In the genomic region with DNA sequence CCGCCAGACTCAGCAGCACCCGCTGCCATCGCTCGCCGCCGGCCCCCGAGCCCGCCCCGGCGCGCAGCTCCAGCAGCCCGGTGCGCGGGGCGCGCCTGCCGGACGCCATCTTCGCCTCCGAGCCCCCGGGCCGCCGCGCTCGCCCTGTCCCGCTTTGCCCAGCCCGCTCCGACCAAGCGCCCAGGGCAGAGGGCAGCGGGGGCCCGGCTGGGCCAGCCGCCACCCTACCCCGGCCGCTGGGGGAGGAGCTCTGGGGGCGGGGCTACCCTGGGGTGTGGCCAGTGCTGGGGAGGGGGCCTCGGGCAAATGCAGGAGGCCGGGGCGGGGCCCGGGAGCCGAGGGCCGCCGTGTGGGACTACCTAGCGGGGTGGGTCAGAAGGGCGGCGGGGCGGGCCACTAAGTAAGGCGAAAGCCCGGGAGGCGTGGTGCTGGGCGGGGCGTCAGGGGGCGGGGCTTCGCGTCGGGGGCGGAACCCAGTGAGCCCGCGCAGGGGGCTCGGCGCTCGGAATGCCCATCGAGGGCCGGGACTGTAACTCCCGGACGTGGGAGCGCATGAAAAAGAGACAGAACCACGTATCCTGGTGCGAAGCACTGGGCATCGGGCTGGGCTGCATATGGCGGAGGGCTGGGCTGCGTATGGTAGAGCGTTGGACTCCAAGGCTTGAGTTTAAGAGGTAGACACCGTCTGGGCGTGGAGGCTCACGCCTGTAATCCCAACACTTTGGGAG, we compare ENCODE assay signal across 8 cellular contexts. TPM values are rescaled to one million over a fixed set of nuclear protein-coding genes. Genes with fewer than 3 reads are reported as not detected.
DNase-seq lines count a peak whose midpoint lies in the region; TF ChIP-seq lines count a peak whose summit lies in the region.

A gene (minus strand): TSS at position 252 of the 728 bp plus-strand sequence. CDS start 143 bp downstream, at position 109.

- H3K4me1 ChIP-seq in Caco-2 (peaks cover 22% of the 10 kb centered on the region), GM23248 (ENCODE audit: insufficient read depth) (no peaks in the 10 kb centered on the region), neuronal stem cell (ENCODE audit: control insufficient read depth in 2 of 2, insufficient read depth in 1 of 2, low read depth in 1 of 2, low read length in 2 of 2) (peaks cover 5 to 12% of the 10 kb centered on the region in 2 donors)

- no peak within 1 kb of the TSS for H2BK12ac ChIP-seq in neuronal stem cell (ENCODE audit: low read length)

- no peak within 1 kb of the TSS for H3K4ac ChIP-seq in neuronal stem cell (ENCODE audit: low read length)

- no peaks in the 10 kb centered on the region for H3K27me3 Mint-ChIP-seq in Caco-2 (ENCODE audit: insufficient read depth, unreplicated experiment)
- H3K27me3 Mint-ChIP-seq in activated naive CD4-positive, alpha-beta T cell treated with anti-CD3 and anti-CD28 coated beads for 36 hours (ENCODE audit: low read depth), result no peaks in the 10 kb centered on the region

- H3K27me3 ChIP-seq in Caco-2 (replicated peaks; ENCODE audit: control insufficient read depth, insufficient read depth, low read length) (no peaks in the 10 kb centered on the region), GM23248 (replicated peaks; ENCODE audit: insufficient read depth) (no peaks in the 10 kb centered on the region), MG63 (no peaks in the 10 kb centered on the region), neuronal stem cell (ENCODE audit: control insufficient read depth in 3 of 3, insufficient read depth in 3 of 3, low read depth in 1 of 3, low read length in 3 of 3) (peaks cover 5 to 15% (median 14%) of the 10 kb centered on the region in 3 experiments)

- H2BK5ac ChIP-seq in neuronal stem cell (ENCODE audit: low read length), result peak within 1 kb of the TSS; percentile 13

- no TSS peak for BruUV-seq in Caco-2 (replicated peaks; lab: Mats Ljungman, UMichigan)

- peak within 1 kb of the TSS; percentile 68 for H3K23ac ChIP-seq in neuronal stem cell (ENCODE audit: low read depth, low read length, poor library complexity)

- H2BK15ac ChIP-seq in neuronal stem cell (ENCODE audit: low read length), result no peak within 1 kb of the TSS

- WGBS in GM23248 (ENCODE audit: low coverage in 1 of 2, low lambda C conversion rate in 2 of 2, missing lambda C conversion rate in 2 of 2), 2 experiments, result 1 to 2% methylated on average over 29 to 60 of the region's 75 CpGs
- no CpG with 5 or more reads among the region's 75 CpGs for whole genome bisulfite sequencing in neuronal stem cell (ENCODE audit: extremely low coverage in 2 of 2, insufficient read length in 2 of 2, insufficient replicate concordance in 1 of 2), 2 donors

- DNase-seq in Caco-2 (peak; percentile 100), GM23248 (peak; percentile 87), MG63 (peak; percentile 93), SK-MEL-5 (ENCODE audit: low read depth, low spot score) (peak; percentile 93), germinal center (ENCODE audit: low spot score) (peak; percentile 97), neuronal stem cell (ENCODE audit: low spot score) (peak; percentile 89), stromal cell of bone marrow (ENCODE audit: low read depth) (peak; percentile 44)
- peak; percentile 88 for DNase-seq in activated naive CD4-positive, alpha-beta T cell treated with anti-CD3 and anti-CD28 coated beads for 36 hours

- no peaks in the 10 kb centered on the region for H4K20me1 ChIP-seq in GM23248 (ENCODE audit: insufficient read depth)

- H3K9ac ChIP-seq in GM23248 (peak within 1 kb of the TSS; percentile 77), neuronal stem cell (ENCODE audit: low read depth, low read length, poor library complexity) (peak within 1 kb of the TSS; percentile 86)

- CTCF ChIA-PET in Caco-2 (lab: Charles Lee), result interaction anchor here (0.6 to 2.4 kb wide), 18 partner anchors 10 to 672 kb away, joined by 3 to 12 read pairs (median 5); a partner anchor contains a TSS
- CTCF ChIA-PET in activated naive CD4-positive, alpha-beta T cell treated with anti-CD3 and anti-CD28 coated beads for 36 hours (lab: Charles Lee), result interaction anchor here (0.5 to 1.5 kb wide), 6 partner anchors 12 to 224 kb away, joined by 3 to 10 read pairs (median 5); a partner anchor contains a TSS

- no peak within 1 kb of the TSS for H4K8ac ChIP-seq in neuronal stem cell (ENCODE audit: low read depth, low read length)

- H2BK120ac ChIP-seq in neuronal stem cell (ENCODE audit: low read depth, low read length), result peak within 1 kb of the TSS; percentile 43

- no peak within 1 kb of the TSS for H4K91ac ChIP-seq in neuronal stem cell (ENCODE audit: low read depth, low read length, poor library complexity)

- no peaks in the 10 kb centered on the region for H3K9me3 ChIP-seq in Caco-2
- no peaks in the 10 kb centered on the region for H3K9me3 ChIP-seq in GM23248 (ENCODE audit: low read depth)
- H3K9me3 ChIP-seq in MG63, result no peaks in the 10 kb centered on the region; the same call in 1 of the 2 replicates
- H3K9me3 ChIP-seq in neuronal stem cell (replicated peaks in 1 of 2; ENCODE audit: control insufficient read depth in 2 of 2, insufficient read depth in 1 of 2, low read depth in 1 of 2, low read length in 2 of 2), result no peaks in the 10 kb centered on the region

- no peak within 1 kb of the TSS for H3K14ac ChIP-seq in neuronal stem cell (ENCODE audit: low read length)

- H3K36me3 Mint-ChIP-seq in Caco-2 (ENCODE audit: insufficient read depth, unreplicated experiment), result no peaks in the 10 kb centered on the region
- no peaks in the 10 kb centered on the region for H3K36me3 Mint-ChIP-seq in activated naive CD4-positive, alpha-beta T cell treated with anti-CD3 and anti-CD28 coated beads for 36 hours (ENCODE audit: low read depth)

- peak within 1 kb of the TSS; percentile 72 for H3K4me3 ChIP-seq in Caco-2 (ENCODE audit: low read depth, low read length)
- H3K4me3 ChIP-seq in GM23248, result peak within 1 kb of the TSS; percentile 81
- peak within 1 kb of the TSS; percentile 53 for H3K4me3 ChIP-seq in MG63
- peak within 1 kb of the TSS; percentile 59 to 93 for H3K4me3 ChIP-seq in neuronal stem cell (ENCODE audit: low read length in 2 of 2)

- H3K36me3 ChIP-seq in Caco-2 (ENCODE audit: control insufficient read depth, insufficient read depth, low read length), result no peaks in the 10 kb centered on the region
- H3K36me3 ChIP-seq in GM23248 (ENCODE audit: low read depth), result no peaks in the 10 kb centered on the region
- no peaks in the 10 kb centered on the region for H3K36me3 ChIP-seq in MG63
- no peaks in the 10 kb centered on the region for H3K36me3 ChIP-seq in neuronal stem cell (replicated peaks in 1 of 2; ENCODE audit: control insufficient read depth in 2 of 2, insufficient read depth in 2 of 2, low read length in 2 of 2)

- peak within 1 kb of the TSS; percentile 9 for H3K27ac Mint-ChIP-seq in Caco-2 (ENCODE audit: unreplicated experiment)
- H3K27ac Mint-ChIP-seq in activated naive CD4-positive, alpha-beta T cell treated with anti-CD3 and anti-CD28 coated beads for 36 hours, result peak within 1 kb of the TSS; percentile 46

- H3K27ac ChIP-seq in GM23248, result no peak within 1 kb of the TSS
- no peak within 1 kb of the TSS for H3K27ac ChIP-seq in neuronal stem cell (replicated peaks; ENCODE audit: low read length)

- in situ Hi-C loops in GM23248 (cut with MboI) (no loop called here), SK-MEL-5 (cut with HindIII; ENCODE audit: low pct_unique_long_range_greater_than_20kb, low sequenced_read_pairs) (no loop called here)

- TF ChIP-seq CTCF in Caco-2 (IDR thresholded peaks at IDR 0.05; ENCODE audit: insufficient read depth in 1 of 2, low read depth in 1 of 2, low read length in 1 of 2, severe bottlenecking in 1 of 2, unreplicated experiment in 1 of 2), result no peak

- H3F3A ChIP-seq in GM23248 (ENCODE audit: insufficient read depth), result no peaks in the 10 kb centered on the region

- H3K4me2 ChIP-seq in GM23248 (ENCODE audit: unreplicated experiment), result peak within 1 kb of the TSS; percentile 83
- H3K4me2 ChIP-seq in neuronal stem cell (ENCODE audit: insufficient read depth, low read length, poor library complexity, severe bottlenecking), result peak within 1 kb of the TSS; percentile 93

- peaks cover 6% of the 10 kb centered on the region for H3K9me3 Mint-ChIP-seq in Caco-2 (ENCODE audit: unreplicated experiment)
- no peaks in the 10 kb centered on the region for H3K9me3 Mint-ChIP-seq in activated naive CD4-positive, alpha-beta T cell treated with anti-CD3 and anti-CD28 coated beads for 36 hours

- H3K79me1 ChIP-seq in neuronal stem cell (ENCODE audit: low read depth, low read length), result peaks cover 3% of the 10 kb centered on the region

- H2AFZ ChIP-seq in GM23248 (peak within 1 kb of the TSS; percentile 84), neuronal stem cell (ENCODE audit: low read length) (peak within 1 kb of the TSS; percentile 95)

- POLR2A ChIA-PET in Caco-2 (lab: Charles Lee), result interaction anchor here (0.5 to 1.7 kb wide), 13 partner anchors 15 to 668 kb away, joined by 3 to 25 read pairs (median 4); a partner anchor contains a TSS

- peak within 1 kb of the TSS; percentile 90 for H3K18ac ChIP-seq in neuronal stem cell (ENCODE audit: low read length)

- no peaks in the 10 kb centered on the region for H3K9me2 ChIP-seq in GM23248 (ENCODE audit: insufficient read depth)

- intact Hi-C loops in Caco-2 (cut with micrococcal nuclease; ENCODE audit: unreplicated experiment), result loop anchor here (1.0 to 5.0 kb wide), 3 partner anchors 42 to 289 kb away; a partner anchor contains a TSS
- intact Hi-C loops in activated naive CD4-positive, alpha-beta T cell treated with anti-CD3 and anti-CD28 coated beads for 36 hours (cut with micrococcal nuclease), result loop anchor here (1.0 to 10.0 kb wide), 8 partner anchors 42 to 671 kb away; a partner anchor contains a TSS

- H3K4me1 Mint-ChIP-seq in Caco-2 (ENCODE audit: low read depth, unreplicated experiment), result peaks cover 26% of the 10 kb centered on the region
- H3K4me1 Mint-ChIP-seq in activated naive CD4-positive, alpha-beta T cell treated with anti-CD3 and anti-CD28 coated beads for 36 hours (ENCODE audit: low read depth), result peaks cover 10% of the 10 kb centered on the region

- peak within 1 kb of the TSS; percentile 79 for H2AK5ac ChIP-seq in neuronal stem cell (ENCODE audit: low read depth, low read length)

- H3K4me3 Mint-ChIP-seq in Caco-2 (ENCODE audit: unreplicated experiment), result peak within 1 kb of the TSS; percentile 89
- peak within 1 kb of the TSS; percentile 84 for H3K4me3 Mint-ChIP-seq in activated naive CD4-positive, alpha-beta T cell treated with anti-CD3 and anti-CD28 coated beads for 36 hours

- no peaks in the 10 kb centered on the region for H3K79me2 ChIP-seq in GM23248 (ENCODE audit: insufficient read depth)

RNA-seq across cellular contexts. Expression of the gene that starts here (rescaled TPM):
- total RNA-seq in Caco-2 (2022), result 13.6 and 15.4 TPM in 2 replicates
- total RNA-seq in GM23248 (2014; rRNA removed; shearing (Covaris generic)), result 24.2 and 24.5 TPM in 2 replicates
- polyA plus RNA-seq in GM23248 (2016; fragmentation: Nextera tagmentation; extraction: Ambion mirVana), result 10.2 and 11.2 TPM in 2 replicates
- total RNA-seq in MG63 (2014; rRNA removed; shearing (Covaris generic); ENCODE audit: low replicate concordance), result 14.0 and 15.7 TPM in 2 replicates
- 34.4 and 35.5 TPM in 2 replicates for total RNA-seq in SK-MEL-5 (2014; rRNA removed; shearing (Covaris generic))
- polyA plus RNA-seq in SK-MEL-5 (2015; cell fraction: cytosol; rRNA removed), result 30.7 and 35.6 TPM in 2 replicates
- polyA plus RNA-seq in SK-MEL-5 (2015; cell fraction: nucleus; rRNA removed), result 9.3 and 16.2 TPM in 2 replicates
- total RNA-seq in activated naive CD4-positive, alpha-beta T cell treated with anti-CD3 and anti-CD28 coated beads for 36 hours, result 1 to 10 TPM; 2.6 to 2.9 TPM
- 4.0 TPM for polyA plus RNA-seq in neuronal stem cell (2013, experiment 1 of 2)
- 3.8 TPM for polyA plus RNA-seq in neuronal stem cell (2013, experiment 2 of 2)

Comparison
In these comparisons a context has a peak if more than half of its experiments do, and no peak if none do; other contexts are left out.
1. DNase-seq: peak in every context shown above with its lines; median percentile 100 in Caco-2; 97 in germinal center; 93 in MG63; 93 in SK-MEL-5; 89 in neuronal stem cell; 88 in activated naive CD4-positive, alpha-beta T cell treated with anti-CD3 and anti-CD28 coated beads for 36 hours; 87 in GM23248; 44 in stromal cell of bone marrow.